In genomic region chr2:181762848-181763247, GRCh38 we compare ENCODE assay signal across 8 cellular contexts.
"Had no signal": no experiment of that assay in that cellular context is flagged by ENCODE, and none has a peak within 500 bp of the region (broad histone marks: within the 10 kb centered on the region; RNA-seq: fewer than 3 reads in every experiment).

No MANE protein-coding gene starts in this region.

- H3K36me3 ChIP-seq: HAP-1 had no signal

- ATAC-seq: HCT116 had no signal

- H3K27ac ChIP-seq: GM23248, HL-60 had no signal

- DNase-seq: GM23248, GOT3, H7, HFFc6, KBM-7 had no signal

- H3K4me3 ChIP-seq: GM23248, HAP-1 had no signal

- H3K9me3 ChIP-seq: HAP-1 had no signal
